In genomic region chr19:58054792-58055482, GRCh38 we compare ENCODE assay signal across 10 cellular contexts. TPM values are rescaled to one million over a fixed set of nuclear protein-coding genes. Genes with fewer than 3 reads are reported as not detected.
DNase-seq lines count a peak whose midpoint lies in the region; ATAC-seq and TF ChIP-seq lines count a peak whose summit lies in the region.
"Had no signal": no experiment of that assay in that cellular context is flagged by ENCODE, and none has a peak within 500 bp of the region (broad histone marks: within the 10 kb centered on the region; RNA-seq: fewer than 3 reads in every experiment).

No MANE protein-coding gene starts in this region.

- no peaks in the 10 kb centered on the region for H3K27me3 ChIP-seq in H7 (ENCODE audit: control insufficient read depth, insufficient read depth, low read length)

- H3K4me3 Mint-ChIP-seq in stimulated activated naive B cell treated with anti-CD40 and anti-IgM and Interleukin-4, amounts not matched to agents 10 μg/mL and 1 μg/mL and 100 μg/mL, for 72 hours, result peak overlapping the region; percentile 58 to 77
- H3K4me3 Mint-ChIP-seq: nephron had no signal

- peaks cover 16 to 31% of the 10 kb centered on the region in 2 donors for H3K36me3 Mint-ChIP-seq in stimulated activated naive B cell treated with anti-CD40 and anti-IgM and Interleukin-4, amounts not matched to agents 10 μg/mL and 1 μg/mL and 100 μg/mL, for 72 hours

- no peak for ATAC-seq in stimulated activated naive B cell treated with anti-CD40 and anti-IgM and Interleukin-4, amounts not matched to agents 10 μg/mL and 1 μg/mL and 100 μg/mL, for 72 hours (replicated peaks)
- ATAC-seq in GM18909 (IDR thresholded peaks at IDR 0.05; ENCODE audit: poor library complexity, unreplicated experiment) (no peak), HG03469 (IDR thresholded peaks at IDR 0.05; ENCODE audit: unreplicated experiment) (no peak)

- H3K27ac Mint-ChIP-seq in stimulated activated naive B cell treated with anti-CD40 and anti-IgM and Interleukin-4, amounts not matched to agents 10 μg/mL and 1 μg/mL and 100 μg/mL, for 72 hours, result peak overlapping the region; percentile 63
- H3K27ac Mint-ChIP-seq: nephron had no signal

- peaks cover 19 to 22% of the 10 kb centered on the region in 2 donors for H3K27me3 Mint-ChIP-seq in stimulated activated naive B cell treated with anti-CD40 and anti-IgM and Interleukin-4, amounts not matched to agents 10 μg/mL and 1 μg/mL and 100 μg/mL, for 72 hours

- in situ Hi-C loops in astrocyte of the spinal cord (cut with HindIII; ENCODE audit: low sequenced_read_pairs), result no loop called here

- TF ChIP-seq CTCF in astrocyte of the spinal cord (IDR thresholded peaks at IDR 0.05; ENCODE audit: low read depth, low read length), result no peak

- no peaks in the 10 kb centered on the region for H3K36me3 ChIP-seq in H7 (replicated peaks; ENCODE audit: control insufficient read depth, insufficient read depth, low read length)

- no peak overlapping the region for H3K4me3 ChIP-seq in H7 (ENCODE audit: insufficient read depth, low read depth, low read length)
- peak overlapping the region; percentile 9 for H3K4me3 ChIP-seq in astrocyte of the spinal cord (ENCODE audit: low read depth, low read length)

- peaks cover 16 to 19% of the 10 kb centered on the region in 2 donors for H3K9me3 Mint-ChIP-seq in stimulated activated naive B cell treated with anti-CD40 and anti-IgM and Interleukin-4, amounts not matched to agents 10 μg/mL and 1 μg/mL and 100 μg/mL, for 72 hours

- peaks cover 8 to 14% of the 10 kb centered on the region in 2 donors for H3K4me1 Mint-ChIP-seq in stimulated activated naive B cell treated with anti-CD40 and anti-IgM and Interleukin-4, amounts not matched to agents 10 μg/mL and 1 μg/mL and 100 μg/mL, for 72 hours
- H3K4me1 Mint-ChIP-seq: nephron had no signal

- DNase-seq in H7 (peak; percentile 81), astrocyte of the spinal cord (ENCODE audit: low read depth, low spot score) (no peak), inferior parietal cortex (ENCODE audit: extremely low spot score) (peak; percentile 59), NCI-H1694 (lab: John Stamatoyannopoulos, UW) (no peak), T1000 (lab: John Stamatoyannopoulos, UW) (no peak)
- no peak for DNase-seq in stimulated activated naive B cell treated with anti-CD40 and anti-IgM and Interleukin-4, amounts not matched to agents 10 μg/mL and 1 μg/mL and 100 μg/mL, for 72 hours
- DNase-seq: MV-4-11 had no signal

RNA-seq across cellular contexts. Expression of gene ZNF135, which starts 4.1 kb away (rescaled TPM):
- 0.07 TPM in 1 of 2 replicates, not detected in the other for total RNA-seq in H7 (2014; rRNA removed; shearing (Covaris generic))

RNA-seq across cellular contexts. Expression of gene ZSCAN1, which starts 21.1 kb away (rescaled TPM):
- not detected in 2 replicates for total RNA-seq in H7 (2014; rRNA removed; shearing (Covaris generic))

RNA-seq across cellular contexts. Expression of gene ZSCAN18, which starts 43.1 kb away (rescaled TPM):
- total RNA-seq in H7 (2014; rRNA removed; shearing (Covaris generic)), result 9.2 and 16.0 TPM in 2 replicates

RNA-seq across cellular contexts. Expression of gene ZNF606, which starts 52.3 kb away (rescaled TPM):
- total RNA-seq in H7 (2014; rRNA removed; shearing (Covaris generic)), result 16.9 and 19.7 TPM in 2 replicates

Comparison
In these comparisons a context has a peak if more than half of its experiments do, and no peak if none do; other contexts are left out.
1. DNase-seq: peak in H7 (single experiment) and inferior parietal cortex (single experiment); none in astrocyte of the spinal cord (single experiment), stimulated activated naive B cell treated with anti-CD40 and anti-IgM and Interleukin-4, amounts not matched to agents 10 μg/mL and 1 μg/mL and 100 μg/mL, for 72 hours (single experiment), NCI-H1694 (single experiment) and T1000 (single experiment).